Comparison of ENCODE assay signal across 6 cellular contexts in genomic region chr11:103566116-103566515, GRCh38.
"Had no signal": no experiment of that assay in that cellular context is flagged by ENCODE, and none has a peak within 500 bp of the region (broad histone marks: within the 10 kb centered on the region; RNA-seq: fewer than 3 reads in every experiment).

No MANE protein-coding gene starts in this region.

- ATAC-seq: HepG2, K562 had no signal

- H3K4me3 Mint-ChIP-seq: IgD-negative memory B cell had no signal

- H3K4me1 Mint-ChIP-seq: IgD-negative memory B cell had no signal

- H3K27me3 Mint-ChIP-seq: IgD-negative memory B cell had no signal

- H3K36me3 Mint-ChIP-seq: IgD-negative memory B cell had no signal

- H3K27ac Mint-ChIP-seq: IgD-negative memory B cell had no signal

- H3K27ac ChIP-seq: HL-60 had no signal

- H3K4me3 ChIP-seq: K562 had no signal

- FAIRE-seq: HepG2, K562 had no signal

- DNase-seq: KBM-7, KG1 had no signal
